8 cellular contexts compared by ENCODE assay signal in genomic region chr6:46689657-46690056, GRCh38. TPM values are rescaled to one million over a fixed set of nuclear protein-coding genes. Genes with fewer than 3 reads are reported as not detected.
"Had no signal": no experiment of that assay in that cellular context is flagged by ENCODE, and none has a peak within 500 bp of the region (broad histone marks: within the 10 kb centered on the region; RNA-seq: fewer than 3 reads in every experiment).

No MANE protein-coding gene starts in this region.

- FAIRE-seq: H54, HTR-8/SVneo had no signal

- H3K9ac ChIP-seq: GM23248 had no signal

- DNase-seq: GM23248, GOT3, H9, HCEC 1CT had no signal

- H3K4me3 ChIP-seq: GM23248 had no signal

- H3K27ac ChIP-seq: GM23248 had no signal

- H2AFZ ChIP-seq: GM23248 had no signal

RNA-seq across cellular contexts. Expression of gene TDRD6, which starts 2.0 kb away (rescaled TPM):
- total RNA-seq: GM23248, HT-29 had no signal
- polyA plus RNA-seq: GM23248, IgD-negative memory B cell had no signal

RNA-seq across cellular contexts. Expression of gene SLC25A27, which starts 36.9 kb away (rescaled TPM):
- polyA plus RNA-seq: IgD-negative memory B cell had no signal

RNA-seq across cellular contexts. Expression of gene CYP39A1, which starts 37.0 kb away (rescaled TPM):
- total RNA-seq: GM23248 had no signal
- polyA plus RNA-seq: IgD-negative memory B cell had no signal

RNA-seq across cellular contexts. Expression of gene PLA2G7, which starts 45.5 kb away (rescaled TPM):
- total RNA-seq: GM23248, HT-29 had no signal
- polyA plus RNA-seq: GM23248, IgD-negative memory B cell had no signal

RNA-seq across cellular contexts. Expression of gene ANKRD66, which starts 57.1 kb away (rescaled TPM):
- total RNA-seq: GM23248, H9, HT-29 had no signal
- polyA plus RNA-seq: GM23248, IgD-negative memory B cell had no signal
